In genomic region chr2:232897386-232897970, GRCh38 we compare ENCODE assay signal across 13 cellular contexts.
"Had no signal": no experiment of that assay in that cellular context is flagged by ENCODE, and none has a peak within 500 bp of the region (broad histone marks: within the 10 kb centered on the region; RNA-seq: fewer than 3 reads in every experiment).

No MANE protein-coding gene starts in this region.

- H3K36me3 Mint-ChIP-seq: natural killer cell treated with Interleukin-12 subunit alpha and Interleukin-12 subunit beta and Interleukin-15 and Interleukin-18, amount 100 ng/mL, for 72 hours had no signal

- H3K27me3 ChIP-seq: cardiac muscle cell, SJCRH30 had no signal

- ATAC-seq: foreskin keratinocyte, sciatic nerve had no signal

- FAIRE-seq: colon, endothelial cell of umbilical vein had no signal

- H3K4me3 ChIP-seq: cardiac muscle cell, prostate gland, SJCRH30 had no signal

- H3K9me3 Mint-ChIP-seq: natural killer cell treated with Interleukin-12 subunit alpha and Interleukin-12 subunit beta and Interleukin-15 and Interleukin-18, amount 100 ng/mL, for 72 hours had no signal

- H3K27ac Mint-ChIP-seq: activated CD4-positive, alpha-beta T cell treated with anti-CD3 and anti-CD28 coated beads for 36 hours; natural killer cell treated with Interleukin-12 subunit alpha and Interleukin-12 subunit beta and Interleukin-15 and Interleukin-18, amount 100 ng/mL, for 72 hours had no signal

- H3K4me3 Mint-ChIP-seq: activated CD4-positive, alpha-beta T cell treated with anti-CD3 and anti-CD28 coated beads for 36 hours; natural killer cell treated with Interleukin-12 subunit alpha and Interleukin-12 subunit beta and Interleukin-15 and Interleukin-18, amount 100 ng/mL, for 72 hours had no signal

- H3K36me3 ChIP-seq: cardiac muscle cell, prostate gland, SJCRH30 had no signal

- DNase-seq: activated T-cell treated with anti-CD3 and anti-CD28 coated beads, Interleukin-2, amount 50 U/mL, for 1 hour; effector CD4-positive, alpha-beta T cell; foreskin keratinocyte; glutamatergic neuron; occipital lobe; SJCRH30 had no signal
